ENCODE assay signal across 25 cellular contexts in genomic region chr3:197421021-197421420, GRCh38.
DNase-seq lines count a peak whose midpoint lies in the region; ATAC-seq, FAIRE-seq and TF ChIP-seq lines count a peak whose summit lies in the region.
"Had no signal": no experiment of that assay in that cellular context is flagged by ENCODE, and none has a peak within 500 bp of the region (broad histone marks: within the 10 kb centered on the region; RNA-seq: fewer than 3 reads in every experiment).

No MANE protein-coding gene starts in this region.

- no peak overlapping the region for H3K4me3 ChIP-seq in heart left ventricle
- no peak overlapping the region for H3K4me3 ChIP-seq in astrocyte (ENCODE audit: insufficient read depth, low read depth, low read length)
- no peak overlapping the region for H3K4me3 ChIP-seq in osteoblast (ENCODE audit: insufficient read depth, low read length)
- H3K4me3 ChIP-seq: A549; BLaER1 treated with 17β-estradiol and CSF1 and Interleukin-3, amounts not matched to agents 10 nM and 100 nM; GM12878; GM23338 had no signal

- H3K27ac ChIP-seq in heart left ventricle (peak overlapping the region in 5 of 12 donors; percentile 51 to 84 (median 62)), RWPE1 (peak overlapping the region; percentile 90), astrocyte (ENCODE audit: low read depth, low read length) (peak overlapping the region; percentile 56), osteoblast (ENCODE audit: low read depth, low read length) (peak overlapping the region; percentile 52)
- H3K27ac ChIP-seq: BLaER1 treated with 17β-estradiol and CSF1 and Interleukin-3, amounts not matched to agents 10 nM and 100 nM had no signal

- H3K27ac Mint-ChIP-seq in astrocyte (ENCODE audit: unreplicated experiment) = peak overlapping the region; percentile 66
- H3K27ac Mint-ChIP-seq: CD14-positive monocyte; CD4-positive, alpha-beta T cell; GM23338; H9 had no signal

- ATAC-seq in heart left ventricle = no peak
- ATAC-seq: A549, GM12878, GM23338 had no signal

- FAIRE-seq in astrocyte (lab: Jason Lieb, UNC) = no peak
- FAIRE-seq: A549, D721Med, GM12878 had no signal

- WGBS in heart left ventricle, 4 donors = 73 to 82% (median 79%) methylated on average over 9 of the region's 9 CpGs

- POLR2A ChIA-PET in RWPE1 (lab: Yijun Ruan, JAX; ENCODE audit: low non-redundant PET) = no interaction called here

- peaks cover 2% of the 10 kb centered on the region for H3K9me3 Mint-ChIP-seq in astrocyte (ENCODE audit: unreplicated experiment)
- H3K9me3 Mint-ChIP-seq: CD4-positive, alpha-beta T cell; GM23338; H9 had no signal

- no peak for TF ChIP-seq POLR2A in heart left ventricle (IDR thresholded peaks at IDR 0.05)

- H3K4me1 Mint-ChIP-seq in astrocyte (ENCODE audit: low read depth, unreplicated experiment) = peaks cover 20% of the 10 kb centered on the region
- H3K4me1 Mint-ChIP-seq: CD14-positive monocyte; CD8-positive, alpha-beta memory T cell had no signal

- no peak overlapping the region for H3K4me3 Mint-ChIP-seq in astrocyte (ENCODE audit: unreplicated experiment)
- H3K4me3 Mint-ChIP-seq: CD14-positive monocyte; CD4-positive, alpha-beta T cell; CD8-positive, alpha-beta memory T cell; GM23338; H9 had no signal

- H3K9ac ChIP-seq in astrocyte (ENCODE audit: low read length) = no peak overlapping the region
- H3K9ac ChIP-seq: BLaER1 treated with 17β-estradiol and CSF1 and Interleukin-3, amounts not matched to agents 10 nM and 100 nM had no signal

- H3K79me2 ChIP-seq in astrocyte (ENCODE audit: insufficient read depth, low read length) (no peaks in the 10 kb centered on the region), osteoblast (ENCODE audit: insufficient read depth, low read length) (no peaks in the 10 kb centered on the region)

- CTCF ChIA-PET in RWPE1 (lab: Yijun Ruan, JAX) = interaction anchor here (0.6 kb wide), 1 partner anchor 354 kb away, joined by 4 read pairs; no protein-coding TSS in a partner anchor

- peak; percentile 64 for DNase-seq in cardiac septum (ENCODE audit: low spot score)
- no peak for DNase-seq in heart left ventricle
- DNase-seq in RWPE1 (ENCODE audit: low spot score) = no peak
- no peak for DNase-seq in astrocyte (ENCODE audit: low read depth)
- no peak for DNase-seq in osteoblast (ENCODE audit: insufficient read length, low spot score, missing footprints)
- no peak for DNase-seq in islet precursor cell
- DNase-seq in NCI-H446 treated with DMSO at 0.1 percent for 48 hours (lab: John Stamatoyannopoulos, UW) = no peak
- DNase-seq in activated effector memory CD4-positive, alpha-beta T cell treated with Interleukin-2 at 50 U/mL for 16 hours = no peak
- DNase-seq: 8988T; ACHN; AML-193; BE2C; CD4-positive, alpha-beta T cell; CD8-positive, alpha-beta memory T cell; DMS 273 treated with DMSO at 0.1 percent for 48 hours; DMS79; EL; GDM1; H9 had no signal

- no peaks in the 10 kb centered on the region for H3K36me3 Mint-ChIP-seq in astrocyte (ENCODE audit: low read depth, unreplicated experiment)
- H3K36me3 Mint-ChIP-seq: CD14-positive monocyte; CD8-positive, alpha-beta memory T cell had no signal

- no peaks in the 10 kb centered on the region for H3K9me3 ChIP-seq in heart left ventricle
- no peaks in the 10 kb centered on the region for H3K9me3 ChIP-seq in astrocyte (ENCODE audit: insufficient read depth, low read depth, low read length)
- no peaks in the 10 kb centered on the region for H3K9me3 ChIP-seq in osteoblast (ENCODE audit: low read depth, low read length)
- H3K9me3 ChIP-seq: A549; BE2C; BLaER1 treated with 17β-estradiol and CSF1 and Interleukin-3, amounts not matched to agents 10 nM and 100 nM had no signal

- H3K4me1 ChIP-seq in heart left ventricle = peaks cover 0 to 30% (median 8%) of the 10 kb centered on the region in 12 donors
- H3K4me1 ChIP-seq in astrocyte (ENCODE audit: insufficient read depth, low read length) = peaks cover 22% of the 10 kb centered on the region
- H3K4me1 ChIP-seq in osteoblast (ENCODE audit: insufficient read depth, low read length) = peaks cover 11% of the 10 kb centered on the region

- H2AFZ ChIP-seq in astrocyte (ENCODE audit: low read depth, low read length) (no peak overlapping the region), osteoblast (ENCODE audit: low read length) (no peak overlapping the region)

- no peak overlapping the region for H3K4me2 ChIP-seq in astrocyte (ENCODE audit: low read length)
- no peak overlapping the region for H3K4me2 ChIP-seq in osteoblast (ENCODE audit: insufficient read depth, low read length)
- H3K4me2 ChIP-seq: GM23338 had no signal

- no peaks in the 10 kb centered on the region for H3K36me3 ChIP-seq in heart left ventricle
- no peaks in the 10 kb centered on the region for H3K36me3 ChIP-seq in astrocyte (ENCODE audit: insufficient read depth, low read length)
- no peaks in the 10 kb centered on the region for H3K36me3 ChIP-seq in osteoblast (ENCODE audit: insufficient read depth, low read length)
- H3K36me3 ChIP-seq: BE2C; BLaER1 treated with 17β-estradiol and CSF1 and Interleukin-3, amounts not matched to agents 10 nM and 100 nM had no signal

- intact Hi-C loops in cardiac septum (cut with DNase I) (no loop called here), heart left ventricle (cut with DNase I) (no loop called here)

- H4K20me1 ChIP-seq in astrocyte (ENCODE audit: insufficient read depth, low read length) (no peaks in the 10 kb centered on the region), osteoblast (ENCODE audit: insufficient read depth, low read length) (no peaks in the 10 kb centered on the region)
- H4K20me1 ChIP-seq: BLaER1 treated with 17β-estradiol and CSF1 and Interleukin-3, amounts not matched to agents 10 nM and 100 nM had no signal

- TF ChIP-seq CTCF in heart left ventricle (IDR thresholded peaks at IDR 0.05) = no peak
- no peak for TF ChIP-seq CTCF in RWPE1 (conservative IDR thresholded peaks at IDR 0.05; ENCODE audit: low read depth)
- no peak for TF ChIP-seq CTCF in astrocyte (IDR thresholded peaks at IDR 0.05; ENCODE audit: insufficient read depth, low read depth, low read length)
- no peak for TF ChIP-seq CTCF in osteoblast (IDR thresholded peaks at IDR 0.05; ENCODE audit: extremely low read depth, low read depth, low read length)

- H3K27me3 ChIP-seq in heart left ventricle (no peaks in the 10 kb centered on the region), astrocyte (ENCODE audit: insufficient read depth, low read length) (no peaks in the 10 kb centered on the region), osteoblast (ENCODE audit: insufficient read depth, low read length) (peaks cover 6% of the 10 kb centered on the region)
- H3K27me3 ChIP-seq: BE2C; BLaER1 treated with 17β-estradiol and CSF1 and Interleukin-3, amounts not matched to agents 10 nM and 100 nM had no signal

- H3K27me3 Mint-ChIP-seq in astrocyte (ENCODE audit: low read depth, unreplicated experiment) = peaks cover 28% of the 10 kb centered on the region
- H3K27me3 Mint-ChIP-seq: CD4-positive, alpha-beta T cell had no signal
